Comparison of ENCODE assay signal across 17 cellular contexts in the genomic region with DNA sequence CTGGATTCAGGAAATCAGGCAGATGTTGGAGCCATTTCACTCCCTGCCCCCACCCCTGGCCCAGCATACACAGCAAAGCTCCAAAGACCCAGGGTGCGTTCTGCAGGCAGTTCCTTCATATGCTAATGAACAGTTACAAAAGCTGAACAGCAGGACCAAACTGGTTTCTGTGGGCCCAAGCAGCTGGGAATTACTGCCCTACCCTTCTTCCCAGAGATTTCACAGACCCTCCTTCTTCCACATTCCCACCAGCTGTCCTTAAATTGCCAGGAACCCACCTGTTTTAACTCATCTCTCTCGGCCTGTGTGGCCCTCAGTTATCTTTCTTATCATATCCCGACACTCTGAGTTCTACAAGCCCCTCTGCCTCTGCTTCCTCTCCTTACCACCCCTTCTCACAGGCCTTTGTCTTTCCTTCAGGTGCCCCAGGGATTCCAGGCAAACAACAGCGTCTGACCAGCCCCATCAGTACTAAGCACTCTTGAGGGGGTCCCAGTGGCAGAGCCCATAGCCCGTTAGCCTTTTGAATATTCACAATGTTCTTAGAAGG. TPM values are rescaled to one million over a fixed set of nuclear protein-coding genes. Genes with fewer than 3 reads are reported as not detected.
DNase-seq lines count a peak whose midpoint lies in the region; ATAC-seq, FAIRE-seq and TF ChIP-seq lines count a peak whose summit lies in the region.
"Had no signal": no experiment of that assay in that cellular context is flagged by ENCODE, and none has a peak within 500 bp of the region (broad histone marks: within the 10 kb centered on the region; RNA-seq: fewer than 3 reads in every experiment).

No MANE protein-coding gene starts in this region.

- H2AK5ac ChIP-seq in trophoblast cell (ENCODE audit: low read length): no peak overlapping the region

- H3K27ac ChIP-seq in HUES64 (ENCODE audit: low read depth, low read length) (peak overlapping the region; percentile 97), astrocyte (ENCODE audit: low read depth, low read length) (peak overlapping the region; percentile 95), trophoblast cell (ENCODE audit: low read depth, low read length) (peak overlapping the region; percentile 5)

- H4K12ac ChIP-seq in trophoblast cell (ENCODE audit: low read depth, low read length): no peak overlapping the region

- H3K36me3 ChIP-seq in HUES64 (ENCODE audit: insufficient read depth, low read length): no peaks in the 10 kb centered on the region
- H3K36me3 ChIP-seq in astrocyte (ENCODE audit: insufficient read depth, low read length): no peaks in the 10 kb centered on the region
- H3K36me3 ChIP-seq in trophoblast cell (ENCODE audit: control insufficient read depth in 1 of 2, insufficient read depth in 2 of 2, low read length in 2 of 2): no peaks in the 10 kb centered on the region

- no peak overlapping the region for H4K8ac ChIP-seq in trophoblast cell (ENCODE audit: low read depth, low read length)

- no peak overlapping the region for H3K4ac ChIP-seq in trophoblast cell (ENCODE audit: low read depth, low read length)

- H3K14ac ChIP-seq in trophoblast cell (ENCODE audit: low read length): no peak overlapping the region

- H3K27me3 Mint-ChIP-seq in astrocyte (ENCODE audit: low read depth, unreplicated experiment): no peaks in the 10 kb centered on the region
- H3K27me3 Mint-ChIP-seq: activated naive CD8-positive, alpha-beta T cell; CD4-positive, alpha-beta T cell had no signal

- ATAC-seq in HG02938 (IDR thresholded peaks at IDR 0.05; ENCODE audit: unreplicated experiment): no peak
- ATAC-seq: activated CD8-positive, alpha-beta memory T cell treated with anti-CD3 and anti-CD28 coated beads, Interleukin-2, amount 10 ng/mL, durations not matched to agents 7 days and 5 days; natural killer cell treated with Interleukin-12 subunit alpha and Interleukin-12 subunit beta and Interleukin-15 and Interleukin-18, amount 100 ng/mL, for 72 hours had no signal

- H3K4me3 ChIP-seq in HUES64 (ENCODE audit: low read length) (peak overlapping the region; percentile 38), astrocyte (ENCODE audit: insufficient read depth, low read depth, low read length) (no peak overlapping the region), trophoblast cell (ENCODE audit: low read depth, low read length) (no peak overlapping the region)

- DNase-seq in astrocyte (ENCODE audit: low read depth) (no peak), iPS DF 19.7 (ENCODE audit: low read depth, low spot score) (peak; percentile 98), trophoblast cell (no peak), glomerular visceral epithelial cell (ENCODE audit: extremely low spot score) (no peak)
- DNase-seq in activated CD4-positive, alpha-beta T cell treated with anti-CD3 and anti-CD28 coated beads, Interleukin-2, amount 50 U/mL, for 1 hour: no peak
- DNase-seq in activated effector memory CD4-positive, alpha-beta T cell treated with anti-CD3 and anti-CD28 coated beads, Interleukin-2, amount 50 U/mL, for 16 hours: no peak
- DNase-seq: activated CD8-positive, alpha-beta memory T cell treated with anti-CD3 and anti-CD28 coated beads, Interleukin-2, amount 10 ng/mL, durations not matched to agents 7 days and 5 days; CD4-positive, alpha-beta T cell; NCI-H1105; NCI-H526 treated with DMSO at 0.1 percent for 48 hours; SHP77 treated with DMSO at 0.1 percent for 48 hours had no signal

- H3K9ac ChIP-seq in HUES64 (ENCODE audit: low read depth, low read length) (peak overlapping the region; percentile 79), astrocyte (ENCODE audit: low read length) (peak overlapping the region; percentile 76), trophoblast cell (ENCODE audit: low read length) (no peak overlapping the region)

- no peak overlapping the region for H4K91ac ChIP-seq in trophoblast cell (ENCODE audit: low read depth, low read length)

- H3K79me1 ChIP-seq in trophoblast cell (ENCODE audit: low read length): peaks cover 2% of the 10 kb centered on the region

- H3K79me2 ChIP-seq in astrocyte (ENCODE audit: insufficient read depth, low read length): no peaks in the 10 kb centered on the region
- no peaks in the 10 kb centered on the region for H3K79me2 ChIP-seq in trophoblast cell (ENCODE audit: control insufficient read depth, insufficient read depth, low read length, poor library complexity)

- TF ChIP-seq CTCF in astrocyte (IDR thresholded peaks at IDR 0.05; ENCODE audit: insufficient read depth, low read depth, low read length): no peak

- H3K23ac ChIP-seq in trophoblast cell (ENCODE audit: low read length): no peak overlapping the region

- H2AFZ ChIP-seq in astrocyte (ENCODE audit: low read depth, low read length) (peak overlapping the region; percentile 54), trophoblast cell (ENCODE audit: insufficient read depth, low read length, poor library complexity) (no peak overlapping the region)

- H3K27me3 ChIP-seq in HUES64 (ENCODE audit: insufficient read depth, low read length) (no peaks in the 10 kb centered on the region), astrocyte (ENCODE audit: insufficient read depth, low read length) (no peaks in the 10 kb centered on the region), trophoblast cell (ENCODE audit: insufficient read depth, low read length) (no peaks in the 10 kb centered on the region)

- peak overlapping the region; percentile 25 for H2BK12ac ChIP-seq in trophoblast cell (ENCODE audit: low read length)

- H3K4me2 ChIP-seq in astrocyte (ENCODE audit: low read length) (peak overlapping the region; percentile 67), trophoblast cell (ENCODE audit: low read length) (no peak overlapping the region)

- H4K20me1 ChIP-seq in astrocyte (ENCODE audit: insufficient read depth, low read length): no peaks in the 10 kb centered on the region

- peak overlapping the region; percentile 9 for H2BK5ac ChIP-seq in trophoblast cell (ENCODE audit: low read depth, low read length, poor library complexity)

- H3K9me3 Mint-ChIP-seq in astrocyte (ENCODE audit: unreplicated experiment): peaks cover 5% of the 10 kb centered on the region
- H3K9me3 Mint-ChIP-seq: CD4-positive, alpha-beta T cell; natural killer cell treated with Interleukin-12 subunit alpha and Interleukin-12 subunit beta and Interleukin-15 and Interleukin-18, amount 100 ng/mL, for 72 hours had no signal

- WGBS in HUES64: 0% methylated on average over 5 of the region's 5 CpGs
- WGBS in trophoblast cell (ENCODE audit: extremely low coverage, insufficient coverage, insufficient read length): no CpG with 5 or more reads among the region's 5 CpGs

- no peak overlapping the region for H3K4me3 Mint-ChIP-seq in astrocyte (ENCODE audit: unreplicated experiment)
- H3K4me3 Mint-ChIP-seq: activated CD8-positive, alpha-beta memory T cell treated with anti-CD3 and anti-CD28 coated beads, Interleukin-2, amount 10 ng/mL, durations not matched to agents 7 days and 5 days; activated naive CD8-positive, alpha-beta T cell; CD4-positive, alpha-beta T cell; natural killer cell treated with Interleukin-12 subunit alpha and Interleukin-12 subunit beta and Interleukin-15 and Interleukin-18, amount 100 ng/mL, for 72 hours had no signal

- H2BK120ac ChIP-seq in trophoblast cell (ENCODE audit: insufficient read depth, low read length, poor library complexity): no peak overlapping the region

- H3K4me1 ChIP-seq in HUES64 (ENCODE audit: insufficient read depth, low read length) (peaks cover 40% of the 10 kb centered on the region), astrocyte (ENCODE audit: insufficient read depth, low read length) (peaks cover 51% of the 10 kb centered on the region), trophoblast cell (ENCODE audit: control insufficient read depth in 1 of 2, insufficient read depth in 2 of 2, low read length in 2 of 2) (peaks cover 17 to 18% of the 10 kb centered on the region in 2 experiments)

- H3K36me3 Mint-ChIP-seq in astrocyte (ENCODE audit: low read depth, unreplicated experiment): no peaks in the 10 kb centered on the region
- H3K36me3 Mint-ChIP-seq: activated CD8-positive, alpha-beta memory T cell treated with anti-CD3 and anti-CD28 coated beads, Interleukin-2, amount 10 ng/mL, durations not matched to agents 7 days and 5 days; activated naive CD8-positive, alpha-beta T cell; natural killer cell treated with Interleukin-12 subunit alpha and Interleukin-12 subunit beta and Interleukin-15 and Interleukin-18, amount 100 ng/mL, for 72 hours had no signal

- H3K9me3 ChIP-seq in HUES64 (ENCODE audit: insufficient read depth, low read depth, low read length) (peaks cover 6% of the 10 kb centered on the region), astrocyte (ENCODE audit: insufficient read depth, low read depth, low read length) (no peaks in the 10 kb centered on the region), trophoblast cell (ENCODE audit: insufficient read depth, low read depth, low read length) (no peaks in the 10 kb centered on the region)

- no peak for FAIRE-seq in astrocyte (lab: Jason Lieb, UNC)

- H3K4me1 Mint-ChIP-seq in astrocyte (ENCODE audit: low read depth, unreplicated experiment): peaks cover 44% of the 10 kb centered on the region
- H3K4me1 Mint-ChIP-seq: activated CD8-positive, alpha-beta memory T cell treated with anti-CD3 and anti-CD28 coated beads, Interleukin-2, amount 10 ng/mL, durations not matched to agents 7 days and 5 days had no signal

- no peak overlapping the region for H3K18ac ChIP-seq in trophoblast cell (ENCODE audit: low read length)

- H3K27ac Mint-ChIP-seq in astrocyte (ENCODE audit: unreplicated experiment): peak overlapping the region; percentile 93
- H3K27ac Mint-ChIP-seq: activated CD8-positive, alpha-beta memory T cell treated with anti-CD3 and anti-CD28 coated beads, Interleukin-2, amount 10 ng/mL, durations not matched to agents 7 days and 5 days; activated naive CD8-positive, alpha-beta T cell; CD4-positive, alpha-beta T cell; natural killer cell treated with Interleukin-12 subunit alpha and Interleukin-12 subunit beta and Interleukin-15 and Interleukin-18, amount 100 ng/mL, for 72 hours had no signal

RNA-seq across cellular contexts. Expression of gene F2RL1, which starts 10.6 kb away (rescaled TPM):
- polyA plus RNA-seq in HUES64 (2013, experiment 1 of 2): 28.1 TPM
- polyA plus RNA-seq in HUES64 (2013, experiment 2 of 2): 26.3 TPM
- 140 and 164 TPM in 2 replicates for total RNA-seq in astrocyte
- polyA plus RNA-seq in trophoblast cell (2013): 13.8 and 14.8 TPM in 2 replicates
- total RNA-seq: natural killer cell treated with Interleukin-12 subunit alpha and Interleukin-12 subunit beta and Interleukin-15 and Interleukin-18, amount 100 ng/mL, for 72 hours had no signal

RNA-seq across cellular contexts. Expression of gene S100Z, which starts 41.6 kb away (rescaled TPM):
- polyA plus RNA-seq in HUES64 (2013, experiment 1 of 2): 0.70 TPM
- 0.70 TPM for polyA plus RNA-seq in HUES64 (2013, experiment 2 of 2)
- total RNA-seq in astrocyte: not detected in 2 replicates
- 0.03 TPM in 1 of 2 replicates, not detected in the other for polyA plus RNA-seq in trophoblast cell (2013)
- total RNA-seq: chondrocyte; natural killer cell treated with Interleukin-12 subunit alpha and Interleukin-12 subunit beta and Interleukin-15 and Interleukin-18, amount 100 ng/mL, for 72 hours; temporal lobe had no signal

Comparison
In these comparisons a context has a peak if more than half of its experiments do, and no peak if none do; other contexts are left out.
1. H3K27ac ChIP-seq: peak in every context shown above with its lines; median percentile 97 in HUES64; 95 in astrocyte; 5 in trophoblast cell.